Comparison of ENCODE assay signal across 1 cellular context in the genomic region with DNA sequence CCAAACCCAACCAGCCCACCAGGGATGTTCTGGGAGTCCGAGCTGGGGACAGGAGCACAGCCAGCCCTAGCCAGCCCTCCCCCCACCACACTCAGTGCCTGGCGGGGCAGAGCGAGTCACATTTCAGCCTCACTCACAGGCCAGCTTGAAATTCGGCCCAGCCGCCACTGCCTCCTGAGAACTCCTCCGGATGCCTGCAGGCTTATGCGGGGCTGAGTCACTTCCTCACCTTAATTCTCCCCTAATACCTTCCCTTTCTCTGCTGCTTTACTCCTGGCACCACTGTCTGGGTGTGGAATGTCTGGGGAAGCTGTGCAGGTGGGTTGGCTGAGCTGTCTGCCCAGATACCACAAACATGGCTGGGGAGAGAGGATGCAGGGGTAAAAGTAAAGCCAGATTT.
TF ChIP-seq lines count a peak whose summit lies in the region.

No MANE protein-coding gene starts in this region.

TF ChIP-seq in HCT116, 20 proteins besides CTCF, POLR2A, EP300 and RAD21 (continued from another document):
- TF ChIP-seq, protein P1, sequence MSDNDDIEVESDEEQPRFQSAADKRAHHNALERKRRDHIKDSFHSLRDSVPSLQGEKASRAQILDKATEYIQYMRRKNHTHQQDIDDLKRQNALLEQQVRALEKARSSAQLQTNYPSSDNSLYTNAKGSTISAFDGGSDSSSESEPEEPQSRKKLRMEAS (IDR thresholded peaks at IDR 0.05), result peak; percentile 75; the same call in 1 of the 2 replicates
- peak; percentile 98 for TF ChIP-seq FOSL1 (IDR thresholded peaks at IDR 0.05; ENCODE audit: low read depth)
- TF ChIP-seq, protein P2, sequence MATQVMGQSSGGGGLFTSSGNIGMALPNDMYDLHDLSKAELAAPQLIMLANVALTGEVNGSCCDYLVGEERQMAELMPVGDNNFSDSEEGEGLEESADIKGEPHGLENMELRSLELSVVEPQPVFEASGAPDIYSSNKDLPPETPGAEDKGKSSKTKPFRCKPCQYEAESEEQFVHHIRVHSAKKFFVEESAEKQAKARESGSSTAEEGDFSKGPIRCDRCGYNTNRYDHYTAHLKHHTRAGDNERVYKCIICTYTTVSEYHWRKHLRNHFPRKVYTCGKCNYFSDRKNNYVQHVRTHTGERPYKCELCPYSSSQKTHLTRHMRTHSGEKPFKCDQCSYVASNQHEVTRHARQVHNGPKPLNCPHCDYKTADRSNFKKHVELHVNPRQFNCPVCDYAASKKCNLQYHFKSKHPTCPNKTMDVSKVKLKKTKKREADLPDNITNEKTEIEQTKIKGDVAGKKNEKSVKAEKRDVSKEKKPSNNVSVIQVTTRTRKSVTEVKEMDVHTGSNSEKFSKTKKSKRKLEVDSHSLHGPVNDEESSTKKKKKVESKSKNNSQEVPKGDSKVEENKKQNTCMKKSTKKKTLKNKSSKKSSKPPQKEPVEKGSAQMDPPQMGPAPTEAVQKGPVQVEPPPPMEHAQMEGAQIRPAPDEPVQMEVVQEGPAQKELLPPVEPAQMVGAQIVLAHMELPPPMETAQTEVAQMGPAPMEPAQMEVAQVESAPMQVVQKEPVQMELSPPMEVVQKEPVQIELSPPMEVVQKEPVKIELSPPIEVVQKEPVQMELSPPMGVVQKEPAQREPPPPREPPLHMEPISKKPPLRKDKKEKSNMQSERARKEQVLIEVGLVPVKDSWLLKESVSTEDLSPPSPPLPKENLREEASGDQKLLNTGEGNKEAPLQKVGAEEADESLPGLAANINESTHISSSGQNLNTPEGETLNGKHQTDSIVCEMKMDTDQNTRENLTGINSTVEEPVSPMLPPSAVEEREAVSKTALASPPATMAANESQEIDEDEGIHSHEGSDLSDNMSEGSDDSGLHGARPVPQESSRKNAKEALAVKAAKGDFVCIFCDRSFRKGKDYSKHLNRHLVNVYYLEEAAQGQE (IDR thresholded peaks at IDR 0.05; ENCODE audit: low read depth), result no peak
- TF ChIP-seq ZNF274 (IDR thresholded peaks at IDR 0.05; ENCODE audit: low read depth, low read length), result no peak
- TF ChIP-seq, protein P3, sequence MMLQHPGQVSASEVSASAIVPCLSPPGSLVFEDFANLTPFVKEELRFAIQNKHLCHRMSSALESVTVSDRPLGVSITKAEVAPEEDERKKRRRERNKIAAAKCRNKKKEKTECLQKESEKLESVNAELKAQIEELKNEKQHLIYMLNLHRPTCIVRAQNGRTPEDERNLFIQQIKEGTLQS (IDR thresholded peaks at IDR 0.05), result no peak
- TF ChIP-seq SP1 (IDR thresholded peaks at IDR 0.05; ENCODE audit: low read depth), result peak; percentile 96
- TF ChIP-seq, protein P4, sequence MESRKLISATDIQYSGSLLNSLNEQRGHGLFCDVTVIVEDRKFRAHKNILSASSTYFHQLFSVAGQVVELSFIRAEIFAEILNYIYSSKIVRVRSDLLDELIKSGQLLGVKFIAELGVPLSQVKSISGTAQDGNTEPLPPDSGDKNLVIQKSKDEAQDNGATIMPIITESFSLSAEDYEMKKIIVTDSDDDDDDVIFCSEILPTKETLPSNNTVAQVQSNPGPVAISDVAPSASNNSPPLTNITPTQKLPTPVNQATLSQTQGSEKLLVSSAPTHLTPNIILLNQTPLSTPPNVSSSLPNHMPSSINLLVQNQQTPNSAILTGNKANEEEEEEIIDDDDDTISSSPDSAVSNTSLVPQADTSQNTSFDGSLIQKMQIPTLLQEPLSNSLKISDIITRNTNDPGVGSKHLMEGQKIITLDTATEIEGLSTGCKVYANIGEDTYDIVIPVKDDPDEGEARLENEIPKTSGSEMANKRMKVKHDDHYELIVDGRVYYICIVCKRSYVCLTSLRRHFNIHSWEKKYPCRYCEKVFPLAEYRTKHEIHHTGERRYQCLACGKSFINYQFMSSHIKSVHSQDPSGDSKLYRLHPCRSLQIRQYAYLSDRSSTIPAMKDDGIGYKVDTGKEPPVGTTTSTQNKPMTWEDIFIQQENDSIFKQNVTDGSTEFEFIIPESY (IDR thresholded peaks at IDR 0.05; ENCODE audit: extremely low read depth, insufficient replicate concordance, low read length), result peak; percentile 55
- 0 out of 2 replicates have a peak, but pooled peaks have one; percentile 53 for TF ChIP-seq SIN3A (IDR thresholded peaks at IDR 0.05; ENCODE audit: low read depth)
- no peak for TF ChIP-seq YY1 (IDR thresholded peaks at IDR 0.05; ENCODE audit: extremely low read depth, insufficient replicate concordance, low read depth, low read length)
- no peak for TF ChIP-seq EZH2 (IDR thresholded peaks at IDR 0.05)
- no peak for TF ChIP-seq EZH2phosphoT487 (IDR thresholded peaks at IDR 0.05; ENCODE audit: borderline replicate concordance)
TF ChIP-seq in HCT116: peak in this region for 10.
